12 cellular contexts compared by ENCODE assay signal in the genomic region with DNA sequence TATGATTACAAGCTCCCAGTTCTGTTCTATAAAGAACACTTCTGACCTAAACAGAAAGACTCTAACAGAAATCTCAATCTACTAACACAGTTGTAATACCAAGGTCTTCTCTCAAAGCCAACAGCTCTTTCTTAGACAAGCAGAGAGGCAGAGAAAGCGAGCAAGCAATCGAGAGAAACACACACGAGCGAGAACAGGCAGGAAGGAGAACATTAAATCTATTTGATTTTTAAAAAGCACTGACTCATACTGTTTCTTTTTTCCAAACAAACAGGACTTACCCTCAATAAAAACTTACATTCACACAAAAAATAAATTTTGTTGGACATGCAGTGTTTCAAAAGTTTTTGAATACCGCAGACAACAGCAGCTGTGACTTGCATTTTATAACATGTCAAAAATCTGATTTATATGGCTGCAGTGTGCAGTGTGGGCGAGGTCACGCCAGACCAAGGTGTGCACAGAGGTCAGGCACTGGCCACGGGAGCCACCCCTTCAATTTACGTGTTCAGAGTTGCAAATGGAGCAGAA. TPM values are rescaled to one million over a fixed set of nuclear protein-coding genes. Genes with fewer than 3 reads are reported as not detected.
A peak's percentile ranks its signal among the peaks of the same experiment; 100 is the strongest.
DNase-seq lines count a peak whose midpoint lies in the region; ATAC-seq and TF ChIP-seq lines count a peak whose summit lies in the region.
"Had no signal": no experiment of that assay in that cellular context is flagged by ENCODE, and none has a peak within 500 bp of the region (broad histone marks: within the 10 kb centered on the region; RNA-seq: fewer than 3 reads in every experiment).

A gene with protein sequence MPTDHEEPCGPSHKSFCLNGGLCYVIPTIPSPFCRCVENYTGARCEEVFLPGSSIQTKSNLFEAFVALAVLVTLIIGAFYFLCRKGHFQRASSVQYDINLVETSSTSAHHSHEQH (minus strand): TSS at position 404 of the 531 bp plus-strand sequence. CDS start 1,194 bp downstream, outside the sequence.

- POLR2A ChIA-PET in activated CD4-positive, alpha-beta T cell treated with anti-CD3 and anti-CD28 coated beads, Interleukin-2, amount 10 ng/mL, durations not matched to agents 7 days and 5 days (lab: Charles Lee), result no interaction called here

- no peaks in the 10 kb centered on the region for H3K36me3 ChIP-seq in ACC112 (ENCODE audit: insufficient read depth, low read length)
- no peaks in the 10 kb centered on the region for H3K36me3 ChIP-seq in left lung
- H3K36me3 ChIP-seq: tibial nerve had no signal

- peaks cover 12% of the 10 kb centered on the region for H3K27me3 ChIP-seq in ACC112 (ENCODE audit: insufficient read depth, low read length)
- peaks cover 3 to 11% of the 10 kb centered on the region in 2 donors for H3K27me3 ChIP-seq in left lung
- H3K27me3 ChIP-seq: tibial nerve had no signal

- H3K27ac Mint-ChIP-seq in HFFc6 (no peak within 1 kb of the TSS), chondrocyte (ENCODE audit: unreplicated experiment) (no peak within 1 kb of the TSS)
- H3K27ac Mint-ChIP-seq in activated CD4-positive, alpha-beta T cell treated with anti-CD3 and anti-CD28 coated beads, Interleukin-2, amount 10 ng/mL, durations not matched to agents 7 days and 5 days, result no peak within 1 kb of the TSS

- peaks cover 0 to 9% of the 10 kb centered on the region in 2 donors for H3K9me3 ChIP-seq in left lung

- intact Hi-C loops in left lung (cut with DNase I), result no loop called here

- no peaks in the 10 kb centered on the region for H3K79me2 ChIP-seq in ACC112 (ENCODE audit: control insufficient read depth, insufficient read depth, low read length, unreplicated experiment)

- CTCF ChIA-PET in activated CD4-positive, alpha-beta T cell treated with anti-CD3 and anti-CD28 coated beads, Interleukin-2, amount 10 ng/mL, durations not matched to agents 7 days and 5 days (lab: Charles Lee), result interaction anchor here (0.6 kb wide), 1 partner anchor 1578 kb away, joined by 3 read pairs; no protein-coding TSS in a partner anchor

- ATAC-seq in left lung, result peak; percentile 57
- no peak for ATAC-seq in GM18909 (IDR thresholded peaks at IDR 0.05; ENCODE audit: poor library complexity, unreplicated experiment)

- no peaks in the 10 kb centered on the region for H3K4me1 ChIP-seq in ACC112 (ENCODE audit: control insufficient read depth, insufficient read depth, low read length, unreplicated experiment)
- H3K4me1 ChIP-seq in left lung, result peaks cover 0 to 4% of the 10 kb centered on the region in 2 donors

- H3K4me3 ChIP-seq in ACC112 (ENCODE audit: low read depth, low read length) (peak within 1 kb of the TSS; percentile 44), WI38 (ENCODE audit: low read depth, low read length) (peak within 1 kb of the TSS; percentile 24; the same call in 1 of the 2 replicates), left lung (no peak within 1 kb of the TSS)
- H3K4me3 ChIP-seq: tibial nerve had no signal

- H3K27me3 Mint-ChIP-seq in HFFc6 (ENCODE audit: insufficient read depth), result peaks cover 17% of the 10 kb centered on the region
- H3K27me3 Mint-ChIP-seq in chondrocyte (ENCODE audit: low read depth), result peaks cover 35% of the 10 kb centered on the region
- peaks cover 53% of the 10 kb centered on the region for H3K27me3 Mint-ChIP-seq in activated CD4-positive, alpha-beta T cell treated with anti-CD3 and anti-CD28 coated beads, Interleukin-2, amount 10 ng/mL, durations not matched to agents 7 days and 5 days

- no peak for DNase-seq in HFFc6
- DNase-seq in left lung, result peak in 1 of 2 donors; percentile 48
- no peak for DNase-seq in amygdala (lab: John Stamatoyannopoulos, UW)
- no peak for DNase-seq in chondrocyte (ENCODE audit: low spot score)
- DNase-seq in activated CD4-positive, alpha-beta T cell treated with anti-CD3 and anti-CD28 coated beads, Interleukin-2, amount 10 ng/mL, durations not matched to agents 7 days and 5 days, result no peak
- DNase-seq: NCI-H187 treated with DMSO at 0.1 percent for 48 hours had no signal

- no peak within 1 kb of the TSS for H2AFZ ChIP-seq in ACC112 (ENCODE audit: low read length, unreplicated experiment)

- H3K9me3 Mint-ChIP-seq in HFFc6, result peaks cover 6% of the 10 kb centered on the region; the same call in 1 of the 2 replicates
- H3K9me3 Mint-ChIP-seq in chondrocyte (ENCODE audit: low read depth), result peaks cover 24% of the 10 kb centered on the region
- H3K9me3 Mint-ChIP-seq in activated CD4-positive, alpha-beta T cell treated with anti-CD3 and anti-CD28 coated beads, Interleukin-2, amount 10 ng/mL, durations not matched to agents 7 days and 5 days, result peaks cover 11% of the 10 kb centered on the region

- TF ChIP-seq CTCF in HFFc6 (IDR thresholded peaks at IDR 0.05), result no peak
- TF ChIP-seq CTCF in WI38 (IDR thresholded peaks at IDR 0.05; ENCODE audit: low read depth, low read length), result no peak
- TF ChIP-seq CTCF in left lung (IDR thresholded peaks at IDR 0.05), result no peak
- TF ChIP-seq CTCF in chondrocyte (IDR thresholded peaks at IDR 0.05), result no peak

- H3K4me1 Mint-ChIP-seq in HFFc6 (ENCODE audit: low read depth) (peaks cover 8% of the 10 kb centered on the region), chondrocyte (ENCODE audit: low read depth) (peaks cover 3% of the 10 kb centered on the region)
- H3K4me1 Mint-ChIP-seq in activated CD4-positive, alpha-beta T cell treated with anti-CD3 and anti-CD28 coated beads, Interleukin-2, amount 10 ng/mL, durations not matched to agents 7 days and 5 days, result peaks cover 3% of the 10 kb centered on the region

- peak within 1 kb of the TSS; percentile 36 for H3K4me3 Mint-ChIP-seq in HFFc6
- no peak within 1 kb of the TSS for H3K4me3 Mint-ChIP-seq in chondrocyte (ENCODE audit: unreplicated experiment)
- no peak within 1 kb of the TSS for H3K4me3 Mint-ChIP-seq in activated CD4-positive, alpha-beta T cell treated with anti-CD3 and anti-CD28 coated beads, Interleukin-2, amount 10 ng/mL, durations not matched to agents 7 days and 5 days

- H3K36me3 Mint-ChIP-seq in HFFc6 (ENCODE audit: low read depth) (no peaks in the 10 kb centered on the region; the same call in 1 of the 2 replicates), chondrocyte (ENCODE audit: low read depth) (peaks cover 4% of the 10 kb centered on the region)
- H3K36me3 Mint-ChIP-seq in activated CD4-positive, alpha-beta T cell treated with anti-CD3 and anti-CD28 coated beads, Interleukin-2, amount 10 ng/mL, durations not matched to agents 7 days and 5 days (ENCODE audit: low read depth), result no peaks in the 10 kb centered on the region

- no peak within 1 kb of the TSS for H3K27ac ChIP-seq in ACC112 (ENCODE audit: low read depth, low read length)
- no peak within 1 kb of the TSS for H3K27ac ChIP-seq in left lung
- H3K27ac ChIP-seq: tibial nerve had no signal

RNA-seq across cellular contexts. Expression of the gene that starts here (rescaled TPM):
- not detected for total RNA-seq in HFFc6 (2021; fragmentation: NEBNext Ultra II Directional; extraction: Animal tissue kit (Norgen Biotek cat#: 25700))
- under 1 TPM; 0.32 to 0.58 TPM for total RNA-seq in left lung
- total RNA-seq in chondrocyte, result not detected in 3 replicates
- not detected for total RNA-seq in activated CD4-positive, alpha-beta T cell treated with anti-CD3 and anti-CD28 coated beads, Interleukin-2, amount 10 ng/mL, durations not matched to agents 7 days and 5 days
- total RNA-seq: activated CD8-positive, alpha-beta memory T cell treated with anti-CD3 and anti-CD28 coated beads for 36 hours; posterior vena cava had no signal

Comparison
In these comparisons a context has a peak if more than half of its experiments do, and no peak if none do; other contexts are left out.
1. Peak in ATAC-seq in left lung; RNA of the gene not detected or under 1 TPM.
2. H3K4me3 ChIP-seq: peak in ACC112 (single experiment) and WI38 (single experiment); none in left lung (0 of 2).